Comparison of ENCODE assay signal across 18 cellular contexts in genomic region chr11:59574932-59575904, GRCh38. TPM values are rescaled to one million over a fixed set of nuclear protein-coding genes. Genes with fewer than 3 reads are reported as not detected.
A peak's percentile ranks its signal among the peaks of the same experiment; 100 is the strongest.
DNase-seq lines count a peak whose midpoint lies in the region; ATAC-seq and TF ChIP-seq lines count a peak whose summit lies in the region.
"Had no signal": no experiment of that assay in that cellular context is flagged by ENCODE, and none has a peak within 500 bp of the region (broad histone marks: within the 10 kb centered on the region; RNA-seq: fewer than 3 reads in every experiment).

No MANE protein-coding gene starts in this region.

- intact Hi-C loops in activated T-helper 1 cell treated with anti-CD3 and anti-CD28 coated beads, Interleukin-12 subunit alpha, Interleukin-12 subunit beta, Interleukin-2, Interleukin-4 antibody, amounts not matched to agents 30 ng/mL and 10 ng/mL and 1 ng/mL, durations not matched to agents 14 hours and 24 hours and 36 hours (cut with micrococcal nuclease): no loop called here
- intact Hi-C loops in sigmoid colon (cut with DNase I): loop anchor here (5.0 kb wide), 1 partner anchor 37 kb away; no protein-coding TSS in a partner anchor
- intact Hi-C loops in activated CD4-positive, alpha-beta T cell treated with anti-CD3 and anti-CD28 coated beads for 36 hours (cut with DNase I, micrococcal nuclease): no loop called here

- no peaks in the 10 kb centered on the region for H3K9me3 Mint-ChIP-seq in activated T-helper 1 cell treated with anti-CD3 and anti-CD28 coated beads, Interleukin-12 subunit alpha, Interleukin-12 subunit beta, Interleukin-2, Interleukin-4 antibody, amounts not matched to agents 30 ng/mL and 10 ng/mL and 1 ng/mL, durations not matched to agents 14 hours and 24 hours and 36 hours
- no peaks in the 10 kb centered on the region for H3K9me3 Mint-ChIP-seq in activated CD4-positive, alpha-beta T cell treated with anti-CD3 and anti-CD28 coated beads for 36 hours (ENCODE audit: low read depth)
- H3K9me3 Mint-ChIP-seq: CD4-positive, alpha-beta T cell had no signal

- TF ChIP-seq EP300 in sigmoid colon (IDR thresholded peaks at IDR 0.05): no peak

- H3K4me1 Mint-ChIP-seq in activated T-helper 1 cell treated with anti-CD3 and anti-CD28 coated beads, Interleukin-12 subunit alpha, Interleukin-12 subunit beta, Interleukin-2, Interleukin-4 antibody, amounts not matched to agents 30 ng/mL and 10 ng/mL and 1 ng/mL, durations not matched to agents 14 hours and 24 hours and 36 hours (ENCODE audit: low read depth): no peaks in the 10 kb centered on the region
- no peaks in the 10 kb centered on the region for H3K4me1 Mint-ChIP-seq in activated CD4-positive, alpha-beta T cell treated with anti-CD3 and anti-CD28 coated beads for 36 hours

- H3K27me3 ChIP-seq in liver (ENCODE audit: control insufficient read depth in 4 of 4, insufficient read depth in 4 of 4, low read length in 3 of 4): no peaks in the 10 kb centered on the region
- H3K27me3 ChIP-seq in sigmoid colon: no peaks in the 10 kb centered on the region

- POLR2A ChIA-PET in activated CD4-positive, alpha-beta T cell treated with anti-CD3 and anti-CD28 coated beads for 36 hours (lab: Charles Lee): no interaction called here

- no peak for TF ChIP-seq RAD21 in liver (IDR thresholded peaks at IDR 0.05)

- TF ChIP-seq CTCF in liver (IDR thresholded peaks at IDR 0.05; ENCODE audit: low read depth, low read length, missing input control) (no peak), sigmoid colon (IDR thresholded peaks at IDR 0.05) (no peak)

- no peaks in the 10 kb centered on the region for H3K27me3 Mint-ChIP-seq in activated T-helper 1 cell treated with anti-CD3 and anti-CD28 coated beads, Interleukin-12 subunit alpha, Interleukin-12 subunit beta, Interleukin-2, Interleukin-4 antibody, amounts not matched to agents 30 ng/mL and 10 ng/mL and 1 ng/mL, durations not matched to agents 14 hours and 24 hours and 36 hours (ENCODE audit: insufficient read depth)
- no peaks in the 10 kb centered on the region for H3K27me3 Mint-ChIP-seq in activated CD4-positive, alpha-beta T cell treated with anti-CD3 and anti-CD28 coated beads for 36 hours
- H3K27me3 Mint-ChIP-seq: CD4-positive, alpha-beta T cell had no signal

- peaks cover 5 to 48% (median 39%) of the 10 kb centered on the region in 4 donors for H3K36me3 ChIP-seq in liver (ENCODE audit: control insufficient read depth in 4 of 4, insufficient read depth in 3 of 4, low read depth in 1 of 4, low read length in 3 of 4)
- H3K36me3 ChIP-seq in sigmoid colon: peaks cover 6 to 49% (median 33%) of the 10 kb centered on the region in 4 donors

- H3K27ac ChIP-seq in liver (ENCODE audit: low read depth in 1 of 2, low read length in 2 of 2) (peak overlapping the region in 1 of 2 donors; percentile 23), sigmoid colon (peak overlapping the region in 3 of 4 donors; percentile 59 to 72 (median 63))
- H3K27ac ChIP-seq: parathyroid adenoma had no signal

- no peak overlapping the region for H3K4me3 Mint-ChIP-seq in activated T-helper 1 cell treated with anti-CD3 and anti-CD28 coated beads, Interleukin-12 subunit alpha, Interleukin-12 subunit beta, Interleukin-2, Interleukin-4 antibody, amounts not matched to agents 30 ng/mL and 10 ng/mL and 1 ng/mL, durations not matched to agents 14 hours and 24 hours and 36 hours
- H3K4me3 Mint-ChIP-seq in activated CD4-positive, alpha-beta T cell treated with anti-CD3 and anti-CD28 coated beads for 36 hours: no peak overlapping the region
- H3K4me3 Mint-ChIP-seq: CD4-positive, alpha-beta T cell had no signal

- TF ChIP-seq POLR2A in sigmoid colon (IDR thresholded peaks at IDR 0.05): no peak

- CTCF ChIA-PET in activated CD4-positive, alpha-beta T cell treated with anti-CD3 and anti-CD28 coated beads for 36 hours (lab: Charles Lee): no interaction called here

- DNase-seq in EH (ENCODE audit: low read depth) (peak; percentile 2), sigmoid colon (no peak), EL (no peak)
- no peak for DNase-seq in activated T-helper 1 cell treated with anti-CD3 and anti-CD28 coated beads, Interleukin-12 subunit alpha, Interleukin-12 subunit beta, Interleukin-2, Interleukin-4 antibody, amounts not matched to agents 30 ng/mL and 10 ng/mL and 1 ng/mL, durations not matched to agents 14 hours and 24 hours and 36 hours (ENCODE audit: low spot score)
- DNase-seq in activated CD4-positive, alpha-beta T cell treated with anti-CD3 and anti-CD28 coated beads for 48 hours: no peak
- DNase-seq in activated CD4-positive, alpha-beta T cell treated with anti-CD3 and anti-CD28 coated beads for 36 hours: no peak
- DNase-seq: activated CD8-positive, alpha-beta memory T cell treated with anti-CD3 and anti-CD28 coated beads, Interleukin-2, amount 50 U/mL, for 48 hours; CD4-positive, alpha-beta T cell; DND-41; Kasumi-1; NCI-H1417; NCI-H2171 treated with DMSO at 0.1 percent for 48 hours; substantia nigra; T-helper 2 cell had no signal

- H3K9me3 ChIP-seq in liver (ENCODE audit: control insufficient read depth in 4 of 4, low read length in 3 of 4) (no peaks in the 10 kb centered on the region), sigmoid colon (no peaks in the 10 kb centered on the region)

- H3K27ac Mint-ChIP-seq in activated T-helper 1 cell treated with anti-CD3 and anti-CD28 coated beads, Interleukin-12 subunit alpha, Interleukin-12 subunit beta, Interleukin-2, Interleukin-4 antibody, amounts not matched to agents 30 ng/mL and 10 ng/mL and 1 ng/mL, durations not matched to agents 14 hours and 24 hours and 36 hours: peak overlapping the region; percentile 3
- no peak overlapping the region for H3K27ac Mint-ChIP-seq in activated CD4-positive, alpha-beta T cell treated with anti-CD3 and anti-CD28 coated beads for 36 hours
- H3K27ac Mint-ChIP-seq: CD4-positive, alpha-beta T cell had no signal

- peaks cover 48% of the 10 kb centered on the region for H3K36me3 Mint-ChIP-seq in activated T-helper 1 cell treated with anti-CD3 and anti-CD28 coated beads, Interleukin-12 subunit alpha, Interleukin-12 subunit beta, Interleukin-2, Interleukin-4 antibody, amounts not matched to agents 30 ng/mL and 10 ng/mL and 1 ng/mL, durations not matched to agents 14 hours and 24 hours and 36 hours (ENCODE audit: low read depth)
- peaks cover 38% of the 10 kb centered on the region for H3K36me3 Mint-ChIP-seq in activated CD4-positive, alpha-beta T cell treated with anti-CD3 and anti-CD28 coated beads for 36 hours (ENCODE audit: low read depth)

- no peaks in the 10 kb centered on the region for H3K4me1 ChIP-seq in liver (ENCODE audit: control insufficient read depth in 4 of 4, insufficient read depth in 4 of 4, low read length in 3 of 4)
- peaks cover 0 to 22% (median 13%) of the 10 kb centered on the region in 4 donors for H3K4me1 ChIP-seq in sigmoid colon
- H3K4me1 ChIP-seq: parathyroid adenoma had no signal

- H3K4me3 ChIP-seq in liver (ENCODE audit: low read depth in 1 of 3, low read length in 3 of 3) (no peak overlapping the region), sigmoid colon (no peak overlapping the region)

- ATAC-seq in HG03520 (IDR thresholded peaks at IDR 0.05; ENCODE audit: unreplicated experiment): no peak
- no peak for ATAC-seq in activated CD4-positive, alpha-beta T cell treated with anti-CD3 and anti-CD28 coated beads for 36 hours
- ATAC-seq: activated CD4-positive, CD25-positive, alpha-beta regulatory T cell treated with anti-CD3 and anti-CD28 coated beads, Interleukin-2, amount 50 U/mL, for 24 hours had no signal

- 79% methylated on average over 6 of the region's 6 CpGs for WGBS in liver
- 86 to 88% methylated on average over 6 of the region's 6 CpGs for WGBS in sigmoid colon, 2 donors

- H3K9ac ChIP-seq in liver (ENCODE audit: low read depth in 1 of 2, low read length in 2 of 2): no peak overlapping the region
- H3K9ac ChIP-seq: parathyroid adenoma had no signal

TF ChIP-seq in liver, 16 proteins besides CTCF, POLR2A, EP300 and RAD21:
- TF ChIP-seq HNF4A (conservative IDR thresholded peaks at IDR 0.05) (peak; percentile 3 to 53), SP1 (IDR thresholded peaks at IDR 0.05) (peak; percentile 14), TAF1 (conservative IDR thresholded peaks at IDR 0.05) (no peak)

RNA-seq across cellular contexts. Expression of gene OSBP, which starts 40.4 kb away (rescaled TPM):
- total RNA-seq in activated T-helper 1 cell treated with anti-CD3 and anti-CD28 coated beads, Interleukin-12 subunit alpha, Interleukin-12 subunit beta, Interleukin-2, Interleukin-4 antibody, amounts not matched to agents 30 ng/mL and 10 ng/mL and 1 ng/mL, durations not matched to agents 14 hours and 24 hours and 36 hours: 40.5 and 41.7 TPM in 2 replicates
- total RNA-seq in liver (10 to 100 TPM; 25.3 to 92.5 TPM), sigmoid colon (10 to 100 TPM; 27.5 to 41.5 (median 30.0) TPM)
- polyA plus RNA-seq in liver (10 to 100 TPM; 16.5 to 47.8 TPM), sigmoid colon (10 to 100 TPM; 16.2 to 24.7 (median 17.1) TPM)
- 10 to 100 TPM; 37.9 to 44.2 TPM for total RNA-seq in activated CD4-positive, alpha-beta T cell treated with anti-CD3 and anti-CD28 coated beads for 36 hours
